In genomic region chr2:147558620-147559019, GRCh38 we compare ENCODE assay signal across 14 cellular contexts.
A peak's percentile ranks its signal among the peaks of the same experiment; 100 is the strongest.
DNase-seq lines count a peak whose midpoint lies in the region; ATAC-seq lines count a peak whose summit lies in the region.
"Had no signal": no experiment of that assay in that cellular context is flagged by ENCODE, and none has a peak within 500 bp of the region (broad histone marks: within the 10 kb centered on the region; RNA-seq: fewer than 3 reads in every experiment).

No MANE protein-coding gene starts in this region.

- H3K4me3 Mint-ChIP-seq in T-helper 17 cell: peak overlapping the region; percentile 28

- H3K36me3 Mint-ChIP-seq in T-helper 17 cell (ENCODE audit: low read depth): no peaks in the 10 kb centered on the region

- DNase-seq in DMS153 (lab: John Stamatoyannopoulos, UW) (peak; percentile 27), T-helper 17 cell (no peak), left lobe of liver (ENCODE audit: low spot score) (no peak), NCI-H187 (lab: John Stamatoyannopoulos, UW) (no peak), DMS114 treated with DMSO at 0.1 percent for 48 hours (lab: John Stamatoyannopoulos, UW; ENCODE audit: unreplicated experiment) (no peak)
- DNase-seq: EL, HCEC 1CT, NCI-H1436 treated with DMSO at 0.1 percent for 48 hours, NCI-H446 treated with DMSO at 0.1 percent for 48 hours, PC-3 had no signal

- ATAC-seq in GM18868 (IDR thresholded peaks at IDR 0.05; ENCODE audit: unreplicated experiment): peak; percentile 48
- no peak for ATAC-seq in T-helper 17 cell
- peak; percentile 66 for ATAC-seq in left lobe of liver
- no peak for ATAC-seq in activated CD4-positive, CD25-positive, alpha-beta regulatory T cell treated with anti-CD3 and anti-CD28 coated beads, Interleukin-2, amount 50 U/mL, for 24 hours
- ATAC-seq: PC-3, Right ventricle myocardium inferior had no signal

- H3K9me3 ChIP-seq in T-helper 17 cell (ENCODE audit: control insufficient read depth, low read length, poor library complexity, severe bottlenecking): no peaks in the 10 kb centered on the region
- H3K9me3 ChIP-seq: BLaER1 had no signal

- peaks cover 3% of the 10 kb centered on the region for H3K4me1 Mint-ChIP-seq in T-helper 17 cell

- H3K27ac Mint-ChIP-seq in T-helper 17 cell: no peak overlapping the region

- no peaks in the 10 kb centered on the region for H3K27me3 Mint-ChIP-seq in T-helper 17 cell

Comparison
In these comparisons a context has a peak if more than half of its experiments do, and no peak if none do; other contexts are left out.
1. ATAC-seq: peak in GM18868 (single experiment) and left lobe of liver (single experiment); none in T-helper 17 cell (single experiment) and activated CD4-positive, CD25-positive, alpha-beta regulatory T cell treated with anti-CD3 and anti-CD28 coated beads, Interleukin-2, amount 50 U/mL, for 24 hours (0 of 2).